6 cellular contexts compared by ENCODE assay signal in the genomic region with DNA sequence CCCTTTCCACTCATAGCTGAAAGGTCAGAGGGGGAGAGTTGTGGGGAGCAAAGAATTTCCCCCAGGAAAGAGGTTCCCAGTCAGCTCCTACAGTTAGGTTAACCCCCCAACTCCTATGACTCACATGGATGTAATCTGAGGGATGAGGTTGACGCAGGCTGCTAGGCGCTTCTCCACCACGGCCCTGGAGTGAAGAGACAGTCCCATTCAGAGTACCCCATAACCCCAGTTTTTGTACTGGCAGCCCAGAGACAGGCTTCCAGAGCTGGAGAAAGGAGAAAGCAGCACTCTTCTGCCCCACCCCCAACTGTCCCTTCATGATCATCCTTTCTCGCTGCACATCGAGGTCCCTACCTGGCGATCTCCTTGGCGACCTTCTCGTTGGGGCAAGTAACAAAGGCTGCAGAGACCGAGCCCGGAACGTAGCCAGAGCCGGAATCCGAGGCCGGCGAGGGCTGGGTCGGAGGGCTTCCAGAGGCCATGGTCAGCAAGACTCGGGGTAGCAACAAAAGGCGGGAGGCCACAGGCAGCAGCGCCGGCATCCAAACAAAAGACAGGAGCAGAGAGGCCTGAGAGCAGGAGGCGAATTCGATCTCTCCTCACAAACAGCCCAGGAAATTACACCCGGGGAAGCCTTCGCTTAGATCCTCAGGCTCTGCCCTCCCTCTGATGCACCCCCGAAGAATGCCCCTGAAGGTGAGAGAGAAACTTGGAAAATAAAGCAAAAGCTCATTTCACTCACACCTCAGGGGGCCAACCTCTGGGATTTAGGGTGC. TPM values are rescaled to one million over a fixed set of nuclear protein-coding genes. Genes with fewer than 3 reads are reported as not detected.
DNase-seq lines count a peak whose midpoint lies in the region; ATAC-seq and TF ChIP-seq lines count a peak whose summit lies in the region.

No MANE protein-coding gene starts in this region.

- peak overlapping the region; percentile 73 to 80 for H3K9ac ChIP-seq in liver (ENCODE audit: low read depth in 1 of 2, low read length in 2 of 2)

- H3K27ac ChIP-seq in liver (ENCODE audit: low read depth in 1 of 2, low read length in 2 of 2), result peak overlapping the region; percentile 80 to 89

- CTCF ChIA-PET in activated CD8-positive, alpha-beta T cell treated with anti-CD3 and anti-CD28 coated beads for 36 hours (lab: Charles Lee), result interaction anchor here (1.1 to 1.5 kb wide), 3 partner anchors 12 to 129 kb away, joined by 3 to 5 read pairs (median 4); a partner anchor contains a TSS

- ATAC-seq in activated CD8-positive, alpha-beta T cell treated with anti-CD3 and anti-CD28 coated beads for 36 hours, result no peak
- ATAC-seq in GM18907 (IDR thresholded peaks at IDR 0.05; ENCODE audit: unreplicated experiment) (no peak), GM18498 (IDR thresholded peaks at IDR 0.05; ENCODE audit: unreplicated experiment) (no peak)

- H3K27me3 Mint-ChIP-seq in activated CD8-positive, alpha-beta T cell treated with anti-CD3 and anti-CD28 coated beads for 36 hours, result no peaks in the 10 kb centered on the region

- H3K9me3 Mint-ChIP-seq in activated CD8-positive, alpha-beta T cell treated with anti-CD3 and anti-CD28 coated beads for 36 hours, result no peaks in the 10 kb centered on the region

- H3K4me1 Mint-ChIP-seq in activated CD8-positive, alpha-beta T cell treated with anti-CD3 and anti-CD28 coated beads for 36 hours (ENCODE audit: low read depth), result peaks cover 68% of the 10 kb centered on the region

- H3K27me3 ChIP-seq in liver (ENCODE audit: control insufficient read depth in 4 of 4, insufficient read depth in 4 of 4, low read length in 3 of 4), result no peaks in the 10 kb centered on the region

- intact Hi-C loops in activated CD8-positive, alpha-beta T cell treated with anti-CD3 and anti-CD28 coated beads for 36 hours (cut with micrococcal nuclease), result no loop called here

- TF ChIP-seq RAD21 in liver (IDR thresholded peaks at IDR 0.05), result no peak

- peaks cover 37% of the 10 kb centered on the region for H3K36me3 Mint-ChIP-seq in activated CD8-positive, alpha-beta T cell treated with anti-CD3 and anti-CD28 coated beads for 36 hours (ENCODE audit: low read depth)

- POLR2A ChIA-PET in activated CD8-positive, alpha-beta T cell treated with anti-CD3 and anti-CD28 coated beads for 36 hours (lab: Charles Lee), result interaction anchor here (0.7 to 5.4 kb wide), 13 partner anchors 9 to 162 kb away, joined by 3 to 46 read pairs (median 4); a partner anchor contains a TSS

- H3K4me3 Mint-ChIP-seq in activated CD8-positive, alpha-beta T cell treated with anti-CD3 and anti-CD28 coated beads for 36 hours, result peak overlapping the region; percentile 98

- H3K4me1 ChIP-seq in liver (ENCODE audit: control insufficient read depth in 4 of 4, insufficient read depth in 4 of 4, low read length in 3 of 4), result peaks cover 12 to 33% (median 23%) of the 10 kb centered on the region in 4 donors

- TF ChIP-seq CTCF in HFF-Myc (IDR thresholded peaks at IDR 0.05; ENCODE audit: low read depth, low read length, missing control alignments) (no peak), liver (IDR thresholded peaks at IDR 0.05; ENCODE audit: low read depth, low read length, missing input control) (no peak)
- no peak for TF ChIP-seq CTCF in activated CD8-positive, alpha-beta T cell treated with anti-CD3 and anti-CD28 coated beads for 36 hours (IDR thresholded peaks at IDR 0.05)

- WGBS in liver, result 4% methylated on average over 25 of the region's 25 CpGs

- peaks cover 8 to 30% (median 19%) of the 10 kb centered on the region in 4 donors for H3K36me3 ChIP-seq in liver (ENCODE audit: control insufficient read depth in 4 of 4, insufficient read depth in 3 of 4, low read depth in 1 of 4, low read length in 3 of 4)

- H3K4me3 ChIP-seq in HFF-Myc (replicated peaks; ENCODE audit: low read depth, low read length) (peak overlapping the region; percentile 97), liver (ENCODE audit: low read depth in 1 of 3, low read length in 3 of 3) (peak overlapping the region; percentile 68 to 82 (median 73))

- H3K9me3 ChIP-seq in liver (ENCODE audit: control insufficient read depth in 4 of 4, low read length in 3 of 4), result no peaks in the 10 kb centered on the region

- H3K27ac Mint-ChIP-seq in activated CD8-positive, alpha-beta T cell treated with anti-CD3 and anti-CD28 coated beads for 36 hours, result peak overlapping the region; percentile 100

- DNase-seq in HFF-Myc (ENCODE audit: extremely low read depth, low read depth), result no peak
- peak; percentile 40 for DNase-seq in activated CD8-positive, alpha-beta T cell treated with anti-CD3 and anti-CD28 coated beads for 36 hours
- no peak for DNase-seq in D341Med (ENCODE audit: low spot score)

TF ChIP-seq in liver, 16 proteins besides CTCF, POLR2A, EP300 and RAD21:
- TF ChIP-seq, protein P1, sequence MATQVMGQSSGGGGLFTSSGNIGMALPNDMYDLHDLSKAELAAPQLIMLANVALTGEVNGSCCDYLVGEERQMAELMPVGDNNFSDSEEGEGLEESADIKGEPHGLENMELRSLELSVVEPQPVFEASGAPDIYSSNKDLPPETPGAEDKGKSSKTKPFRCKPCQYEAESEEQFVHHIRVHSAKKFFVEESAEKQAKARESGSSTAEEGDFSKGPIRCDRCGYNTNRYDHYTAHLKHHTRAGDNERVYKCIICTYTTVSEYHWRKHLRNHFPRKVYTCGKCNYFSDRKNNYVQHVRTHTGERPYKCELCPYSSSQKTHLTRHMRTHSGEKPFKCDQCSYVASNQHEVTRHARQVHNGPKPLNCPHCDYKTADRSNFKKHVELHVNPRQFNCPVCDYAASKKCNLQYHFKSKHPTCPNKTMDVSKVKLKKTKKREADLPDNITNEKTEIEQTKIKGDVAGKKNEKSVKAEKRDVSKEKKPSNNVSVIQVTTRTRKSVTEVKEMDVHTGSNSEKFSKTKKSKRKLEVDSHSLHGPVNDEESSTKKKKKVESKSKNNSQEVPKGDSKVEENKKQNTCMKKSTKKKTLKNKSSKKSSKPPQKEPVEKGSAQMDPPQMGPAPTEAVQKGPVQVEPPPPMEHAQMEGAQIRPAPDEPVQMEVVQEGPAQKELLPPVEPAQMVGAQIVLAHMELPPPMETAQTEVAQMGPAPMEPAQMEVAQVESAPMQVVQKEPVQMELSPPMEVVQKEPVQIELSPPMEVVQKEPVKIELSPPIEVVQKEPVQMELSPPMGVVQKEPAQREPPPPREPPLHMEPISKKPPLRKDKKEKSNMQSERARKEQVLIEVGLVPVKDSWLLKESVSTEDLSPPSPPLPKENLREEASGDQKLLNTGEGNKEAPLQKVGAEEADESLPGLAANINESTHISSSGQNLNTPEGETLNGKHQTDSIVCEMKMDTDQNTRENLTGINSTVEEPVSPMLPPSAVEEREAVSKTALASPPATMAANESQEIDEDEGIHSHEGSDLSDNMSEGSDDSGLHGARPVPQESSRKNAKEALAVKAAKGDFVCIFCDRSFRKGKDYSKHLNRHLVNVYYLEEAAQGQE (IDR thresholded peaks at IDR 0.05), result no peak
- peak in 1 of 2 donors; percentile 4 for TF ChIP-seq EGR1 (IDR thresholded peaks at IDR 0.05; ENCODE audit: low read depth in 2 of 2)
TF ChIP-seq in liver: peak in this region for 1.

RNA-seq across cellular contexts. Expression of a gene that starts 0.6 kb away (rescaled TPM):
- total RNA-seq in activated CD8-positive, alpha-beta T cell treated with anti-CD3 and anti-CD28 coated beads for 36 hours, result 100 to 1,000 TPM; 155 to 160 TPM
- 10 to 100 TPM; 33.1 to 46.0 TPM for total RNA-seq in liver
- 100 to 1,000 TPM; 140 to 164 TPM for polyA plus RNA-seq in liver

RNA-seq across cellular contexts. Expression of a gene that starts 2.5 kb away (rescaled TPM):
- 10 to 100 TPM; 57.9 to 67.0 TPM for total RNA-seq in activated CD8-positive, alpha-beta T cell treated with anti-CD3 and anti-CD28 coated beads for 36 hours
- total RNA-seq in liver, result 1 to 10 TPM; 1.1 to 1.8 TPM
- 1 to 10 TPM in 1 of 2 donors, under 1 TPM in 1; 0.32 to 1.2 TPM for polyA plus RNA-seq in liver

RNA-seq across cellular contexts. Expression of a gene that starts 6.5 kb away (rescaled TPM):
- 10 to 100 TPM; 31.9 to 32.6 TPM for total RNA-seq in activated CD8-positive, alpha-beta T cell treated with anti-CD3 and anti-CD28 coated beads for 36 hours
- 10 to 100 TPM in 1 of 2 donors, 1 to 10 TPM in 1; 7.2 to 13.5 TPM for total RNA-seq in liver
- polyA plus RNA-seq in liver, result 10 to 100 TPM in 1 of 2 donors, 1 to 10 TPM in 1; 9.9 to 13.1 TPM

RNA-seq across cellular contexts. Expression of a gene that starts 25.7 kb away (rescaled TPM):
- total RNA-seq in activated CD8-positive, alpha-beta T cell treated with anti-CD3 and anti-CD28 coated beads for 36 hours, result 10 to 100 TPM; 93.4 to 96.0 TPM
- 10 to 100 TPM in 1 of 2 donors, under 1 TPM in 1; 0.08 to 30.0 TPM for total RNA-seq in liver
- 1 to 10 TPM in 1 of 2 donors, under 1 TPM in 1; 0.29 to 2.2 TPM for polyA plus RNA-seq in liver

RNA-seq across cellular contexts. Expression of a gene that starts 37.1 kb away (rescaled TPM):
- 1 to 10 TPM; 7.8 to 8.7 TPM for total RNA-seq in activated CD8-positive, alpha-beta T cell treated with anti-CD3 and anti-CD28 coated beads for 36 hours
- total RNA-seq in liver, result 1 to 10 TPM; 1.6 to 3.4 TPM
- 1 to 10 TPM; 1.1 to 3.0 TPM for polyA plus RNA-seq in liver

Comparison
In these comparisons a context has a peak if more than half of its experiments do, and no peak if none do; other contexts are left out.
1. RNA of a gene that starts 2.5 kb away (total RNA-seq): 57.9 to 67.0 TPM in activated CD8-positive, alpha-beta T cell treated with anti-CD3 and anti-CD28 coated beads for 36 hours; 1.1 to 1.8 TPM in liver; every median in the first group is over 10 times any median in the second.